In genomic region chr7:2104107-2104710, GRCh38 we compare ENCODE assay signal across 9 cellular contexts.
DNase-seq lines count a peak whose midpoint lies in the region; ATAC-seq, FAIRE-seq and TF ChIP-seq lines count a peak whose summit lies in the region.
"Had no signal": no experiment of that assay in that cellular context is flagged by ENCODE, and none has a peak within 500 bp of the region (broad histone marks: within the 10 kb centered on the region; RNA-seq: fewer than 3 reads in every experiment).

No MANE protein-coding gene starts in this region.

- WGBS in right lobe of liver (ENCODE audit: insufficient coverage, low coverage, low lambda C conversion rate, missing lambda C conversion rate) = 100% methylated on average over 1 of the region's 27 CpGs

- intact Hi-C loops in activated CD4-positive, alpha-beta memory T cell treated with anti-CD3 and anti-CD28 coated beads for 36 hours (cut with micrococcal nuclease) = no loop called here
- intact Hi-C loops in right lobe of liver (cut with DNase I) = no loop called here

- ATAC-seq in right lobe of liver = peak; percentile 69 to 87 (median 79)

- H3K27ac ChIP-seq in right lobe of liver = no peak overlapping the region

- POLR2A ChIA-PET in activated CD4-positive, alpha-beta memory T cell treated with anti-CD3 and anti-CD28 coated beads for 36 hours (lab: Charles Lee) = no interaction called here

- H3K27me3 Mint-ChIP-seq in activated CD4-positive, alpha-beta memory T cell treated with anti-CD3 and anti-CD28 coated beads for 36 hours = no peaks in the 10 kb centered on the region

- H3K4me3 Mint-ChIP-seq in activated CD4-positive, alpha-beta memory T cell treated with anti-CD3 and anti-CD28 coated beads for 36 hours = no peak overlapping the region
- H3K4me3 Mint-ChIP-seq: T-helper 1 cell treated with Interleukin-12 subunit alpha and Interleukin-12 subunit beta and Interleukin-4 antibody, amounts not matched to agents 30 μg/mL and 1 μg/mL, for 36 hours had no signal

- H3K36me3 Mint-ChIP-seq in activated CD4-positive, alpha-beta memory T cell treated with anti-CD3 and anti-CD28 coated beads for 36 hours = no peaks in the 10 kb centered on the region

- no peaks in the 10 kb centered on the region for H3K27me3 ChIP-seq in right lobe of liver

- H3K9me3 Mint-ChIP-seq in activated CD4-positive, alpha-beta memory T cell treated with anti-CD3 and anti-CD28 coated beads for 36 hours = no peaks in the 10 kb centered on the region
- H3K9me3 Mint-ChIP-seq: T-helper 1 cell treated with Interleukin-12 subunit alpha and Interleukin-12 subunit beta and Interleukin-4 antibody, amounts not matched to agents 30 μg/mL and 1 μg/mL, for 36 hours had no signal

- CTCF ChIA-PET in activated CD4-positive, alpha-beta memory T cell treated with anti-CD3 and anti-CD28 coated beads for 36 hours (lab: Charles Lee) = interaction anchor here (0.5 to 0.7 kb wide), 2 partner anchors 56 to 233 kb away, joined by 3 read pairs; no protein-coding TSS in a partner anchor

- H3K36me3 ChIP-seq in right lobe of liver = no peaks in the 10 kb centered on the region

- peak; percentile 50 for FAIRE-seq in G401.6 (lab: Jason Lieb, UNC)

- TF ChIP-seq CTCF in LNCaP clone FGC (IDR thresholded peaks at IDR 0.05; ENCODE audit: control insufficient read depth, extremely low read depth, insufficient read depth) = peak; percentile 23; the same call in 1 of the 2 replicates
- peak; percentile 39 to 42 (median 39) for TF ChIP-seq CTCF in right lobe of liver (IDR thresholded peaks at IDR 0.05)

- DNase-seq in LNCaP clone FGC (ENCODE audit: low read depth) = no peak
- DNase-seq in activated CD4-positive, alpha-beta memory T cell treated with anti-CD3 and anti-CD28 coated beads for 36 hours = peak; percentile 84
- DNase-seq in dermis blood vessel endothelial cell = peak; percentile 90
- DNase-seq in right lobe of liver = peak in 2 of 3 donors; percentile 67 to 79
- DNase-seq in stimulated activated CD4-positive, alpha-beta T cell treated with anti-CD3 and anti-CD28 coated beads, TNF-alpha, amount 100 ng/mL, for 24 hours (ENCODE audit: low read depth in 3 of 3) = peak; percentile 53 to 81 (median 54)
- no peak for DNase-seq in SKM-1 treated with dmso at 0.1 percent for 144 hours (lab: John Stamatoyannopoulos, UW; ENCODE audit: unreplicated experiment)
- DNase-seq in NCI-H1417 treated with DMSO at 0.1 percent for 48 hours (lab: John Stamatoyannopoulos, UW) = no peak

- H3K4me1 Mint-ChIP-seq in activated CD4-positive, alpha-beta memory T cell treated with anti-CD3 and anti-CD28 coated beads for 36 hours (ENCODE audit: low read depth) = peaks cover 23% of the 10 kb centered on the region

- H3K4me3 ChIP-seq in LNCaP clone FGC (ENCODE audit: low read depth, low read length) (no peak overlapping the region), right lobe of liver (no peak overlapping the region)

- TF ChIP-seq POLR2A in right lobe of liver (IDR thresholded peaks at IDR 0.05) = no peak

- H3K27ac Mint-ChIP-seq in activated CD4-positive, alpha-beta memory T cell treated with anti-CD3 and anti-CD28 coated beads for 36 hours = peak overlapping the region; percentile 42
- H3K27ac Mint-ChIP-seq: T-helper 1 cell treated with Interleukin-12 subunit alpha and Interleukin-12 subunit beta and Interleukin-4 antibody, amounts not matched to agents 30 μg/mL and 1 μg/mL, for 36 hours had no signal

- H3K9me3 ChIP-seq in right lobe of liver = no peaks in the 10 kb centered on the region

- no peaks in the 10 kb centered on the region for H3K4me1 ChIP-seq in right lobe of liver

Comparison
In these comparisons a context has a peak if more than half of its experiments do, and no peak if none do; other contexts are left out.
1. DNase-seq: peak in activated CD4-positive, alpha-beta memory T cell treated with anti-CD3 and anti-CD28 coated beads for 36 hours (single experiment), dermis blood vessel endothelial cell (single experiment), right lobe of liver (2 of 3) and stimulated activated CD4-positive, alpha-beta T cell treated with anti-CD3 and anti-CD28 coated beads, TNF-alpha, amount 100 ng/mL, for 24 hours (3 of 3); none in LNCaP clone FGC (single experiment), SKM-1 treated with dmso at 0.1 percent for 144 hours (single experiment) and NCI-H1417 treated with DMSO at 0.1 percent for 48 hours (single experiment).